Comparison of ENCODE assay signal across 12 cellular contexts in genomic region chr21:15365751-15366392, GRCh38.
"Had no signal": no experiment of that assay in that cellular context is flagged by ENCODE, and none has a peak within 500 bp of the region (broad histone marks: within the 10 kb centered on the region; RNA-seq: fewer than 3 reads in every experiment).

No MANE protein-coding gene starts in this region.

- ATAC-seq: body of pancreas; left lobe of liver; natural killer cell treated with Interleukin-12 subunit alpha and Interleukin-12 subunit beta and Interleukin-15 and Interleukin-18, amount 100 ng/mL, for 72 hours had no signal

- H3K36me3 Mint-ChIP-seq: activated naive CD4-positive, alpha-beta T cell treated with anti-CD3 and anti-CD28 coated beads, Interleukin-2, amount 50 U/mL, for 24 hours; natural killer cell treated with Interleukin-12 subunit alpha and Interleukin-12 subunit beta and Interleukin-15 and Interleukin-18, amount 100 ng/mL, for 72 hours had no signal

- DNase-seq: activated CD4-positive, alpha-beta T cell treated with anti-CD3 and anti-CD28 coated beads, Interleukin-2, amount 10 ng/mL, durations not matched to agents 7 days and 5 days; activated CD4-positive, CD25-positive, alpha-beta regulatory T cell; activated CD8-positive, alpha-beta memory T cell treated with anti-CD3 and anti-CD28 coated beads for 24 hours; body of pancreas; glutamatergic neuron; sigmoid colon; stimulated activated naive CD4-positive, alpha-beta T cell treated with Interleukin-2 at 50 U/mL for 16 hours; upper lobe of left lung had no signal

- H3K27ac ChIP-seq: body of pancreas, sigmoid colon, upper lobe of left lung had no signal

- H3K27me3 ChIP-seq: body of pancreas, sigmoid colon, upper lobe of left lung had no signal

- H3K4me3 Mint-ChIP-seq: activated CD4-positive, alpha-beta T cell treated with anti-CD3 and anti-CD28 coated beads, Interleukin-2, amount 10 ng/mL, durations not matched to agents 7 days and 5 days; activated naive CD4-positive, alpha-beta T cell treated with anti-CD3 and anti-CD28 coated beads, Interleukin-2, amount 50 U/mL, for 24 hours; natural killer cell treated with Interleukin-12 subunit alpha and Interleukin-12 subunit beta and Interleukin-15 and Interleukin-18, amount 100 ng/mL, for 72 hours; T-helper 1 cell treated with Interleukin-12 subunit alpha and Interleukin-12 subunit beta and Interleukin-4 antibody, amounts not matched to agents 30 μg/mL and 1 μg/mL, for 36 hours had no signal

- H3K27me3 Mint-ChIP-seq: activated CD4-positive, alpha-beta T cell treated with anti-CD3 and anti-CD28 coated beads, Interleukin-2, amount 10 ng/mL, durations not matched to agents 7 days and 5 days; activated naive CD4-positive, alpha-beta T cell treated with anti-CD3 and anti-CD28 coated beads, Interleukin-2, amount 50 U/mL, for 24 hours; natural killer cell treated with Interleukin-12 subunit alpha and Interleukin-12 subunit beta and Interleukin-15 and Interleukin-18, amount 100 ng/mL, for 72 hours had no signal

- H3K4me1 ChIP-seq: body of pancreas, sigmoid colon, upper lobe of left lung had no signal

- H3K27ac Mint-ChIP-seq: activated CD4-positive, alpha-beta T cell treated with anti-CD3 and anti-CD28 coated beads, Interleukin-2, amount 10 ng/mL, durations not matched to agents 7 days and 5 days; activated naive CD4-positive, alpha-beta T cell treated with anti-CD3 and anti-CD28 coated beads, Interleukin-2, amount 50 U/mL, for 24 hours; natural killer cell treated with Interleukin-12 subunit alpha and Interleukin-12 subunit beta and Interleukin-15 and Interleukin-18, amount 100 ng/mL, for 72 hours; T-helper 1 cell treated with Interleukin-12 subunit alpha and Interleukin-12 subunit beta and Interleukin-4 antibody, amounts not matched to agents 30 μg/mL and 1 μg/mL, for 36 hours had no signal

- H3K4me1 Mint-ChIP-seq: activated CD4-positive, alpha-beta T cell treated with anti-CD3 and anti-CD28 coated beads, Interleukin-2, amount 10 ng/mL, durations not matched to agents 7 days and 5 days; activated naive CD4-positive, alpha-beta T cell treated with anti-CD3 and anti-CD28 coated beads, Interleukin-2, amount 50 U/mL, for 24 hours had no signal
